8 cellular contexts compared by ENCODE assay signal in genomic region chr16:55842369-55843104, GRCh38. TPM values are rescaled to one million over a fixed set of nuclear protein-coding genes. Genes with fewer than 3 reads are reported as not detected.
DNase-seq lines count a peak whose midpoint lies in the region; ATAC-seq and TF ChIP-seq lines count a peak whose summit lies in the region.

No MANE protein-coding gene starts in this region.

- H3K36me3 Mint-ChIP-seq in osteocyte (ENCODE audit: unreplicated experiment) = no peaks in the 10 kb centered on the region
- no peaks in the 10 kb centered on the region for H3K36me3 Mint-ChIP-seq in activated T-cell treated with anti-CD3 and anti-CD28 coated beads, Interleukin-2, amount 50 U/mL, for 4 hours (ENCODE audit: insufficient read depth)

- H3K4me1 Mint-ChIP-seq in osteocyte (ENCODE audit: unreplicated experiment) = no peaks in the 10 kb centered on the region
- peaks cover 2% of the 10 kb centered on the region for H3K4me1 Mint-ChIP-seq in activated T-cell treated with anti-CD3 and anti-CD28 coated beads, Interleukin-2, amount 50 U/mL, for 4 hours (ENCODE audit: low read depth)

- H3K27me3 Mint-ChIP-seq in osteocyte (ENCODE audit: unreplicated experiment) = peaks cover 21% of the 10 kb centered on the region
- H3K27me3 Mint-ChIP-seq in activated T-cell treated with anti-CD3 and anti-CD28 coated beads, Interleukin-2, amount 50 U/mL, for 4 hours (ENCODE audit: low read depth) = peaks cover 18% of the 10 kb centered on the region

- no peaks in the 10 kb centered on the region for H3K9me3 Mint-ChIP-seq in osteocyte (ENCODE audit: unreplicated experiment)
- no peaks in the 10 kb centered on the region for H3K9me3 Mint-ChIP-seq in activated T-cell treated with anti-CD3 and anti-CD28 coated beads, Interleukin-2, amount 50 U/mL, for 4 hours

- ATAC-seq in activated T-cell treated with anti-CD3 and anti-CD28 coated beads, Interleukin-2, amount 50 U/mL, for 4 hours = no peak

- DNase-seq in AG09309 (ENCODE audit: low read depth) = peak; percentile 5
- DNase-seq in GM03348 (ENCODE audit: low spot score) = peak; percentile 78
- peak; percentile 58 for DNase-seq in LoVo (ENCODE audit: low spot score)
- DNase-seq in T-helper 9 cell = peak; percentile 1
- peak; percentile 47 for DNase-seq in fibroblast of villous mesenchyme (ENCODE audit: low read depth)
- DNase-seq in osteocyte (ENCODE audit: extremely low spot score, unreplicated experiment) = no peak
- no peak for DNase-seq in activated CD8-positive, alpha-beta memory T cell treated with anti-CD3 and anti-CD28 coated beads, Interleukin-2, amount 50 U/mL, for 4 hours
- DNase-seq in activated T-cell treated with anti-CD3 and anti-CD28 coated beads, Interleukin-2, amount 50 U/mL, for 4 hours = no peak

- H3K4me3 Mint-ChIP-seq in osteocyte (ENCODE audit: unreplicated experiment) = no peak overlapping the region
- H3K4me3 Mint-ChIP-seq in activated T-cell treated with anti-CD3 and anti-CD28 coated beads, Interleukin-2, amount 50 U/mL, for 4 hours = no peak overlapping the region

- no peak overlapping the region for H3K4me3 ChIP-seq in AG09309 (ENCODE audit: control insufficient read depth, low read depth, low read length)
- H3K4me3 ChIP-seq in fibroblast of villous mesenchyme (ENCODE audit: low read depth, low read length) = no peak overlapping the region

- peak; percentile 65 for TF ChIP-seq CTCF in AG09309 (IDR thresholded peaks at IDR 0.05; ENCODE audit: control insufficient read depth, insufficient read depth, low read depth, low read length, missing control alignments)
- peak; percentile 72 for TF ChIP-seq CTCF in fibroblast of villous mesenchyme (IDR thresholded peaks at IDR 0.05; ENCODE audit: insufficient read depth, low read depth, low read length)
- TF ChIP-seq CTCF in osteocyte (IDR thresholded peaks at IDR 0.05) = peak; percentile 80

- H3K27ac Mint-ChIP-seq in osteocyte (ENCODE audit: unreplicated experiment) = no peak overlapping the region

RNA-seq across cellular contexts. Expression of gene CES1, which starts 9.6 kb away (rescaled TPM):
- total RNA-seq in fibroblast of villous mesenchyme (0.97 and 1.7 TPM in 2 replicates), osteocyte (not detected in 2 replicates)
- total RNA-seq in activated T-cell treated with anti-CD3 and anti-CD28 coated beads, Interleukin-2, amount 50 U/mL, for 4 hours = under 1 TPM; 0.61 to 0.73 (median 0.61) TPM

RNA-seq across cellular contexts. Expression of gene CES5A, which starts 32.6 kb away (rescaled TPM):
- total RNA-seq in fibroblast of villous mesenchyme (not detected in 2 replicates), osteocyte (not detected in 2 replicates)
- not detected for total RNA-seq in activated T-cell treated with anti-CD3 and anti-CD28 coated beads, Interleukin-2, amount 50 U/mL, for 4 hours

Comparison
In these comparisons a context has a peak if more than half of its experiments do, and no peak if none do; other contexts are left out.
1. DNase-seq: peak in AG09309 (single experiment), GM03348 (single experiment), LoVo (single experiment), T-helper 9 cell (single experiment) and fibroblast of villous mesenchyme (single experiment); none in osteocyte (single experiment), activated CD8-positive, alpha-beta memory T cell treated with anti-CD3 and anti-CD28 coated beads, Interleukin-2, amount 50 U/mL, for 4 hours (single experiment) and activated T-cell treated with anti-CD3 and anti-CD28 coated beads, Interleukin-2, amount 50 U/mL, for 4 hours (single experiment).
2. Peak in every context shown above with its lines, with median percentiles within 50 percentile points of each other: CTCF ChIP-seq.